In genomic region chr10:73819513-73820093, GRCh38 we compare ENCODE assay signal across 1 cellular context.
TF ChIP-seq lines count a peak whose summit lies in the region.

No MANE protein-coding gene starts in this region.

TF ChIP-seq in IMR-90, 13 proteins besides CTCF, POLR2A, EP300 and RAD21 (continued from another document):
- TF ChIP-seq RCOR1 (IDR thresholded peaks at IDR 0.05; ENCODE audit: insufficient replicate concordance, low read length) (no peak), NFE2L2 (IDR thresholded peaks at IDR 0.05; ENCODE audit: low read depth, low read length) (no peak), SMC3 (IDR thresholded peaks at IDR 0.05; ENCODE audit: low read depth, low read length) (no peak), MAFK (IDR thresholded peaks at IDR 0.05; ENCODE audit: low read depth, low read length) (no peak), CHD1 (IDR thresholded peaks at IDR 0.05; ENCODE audit: low read depth, low read length) (no peak)
